Comparison of ENCODE assay signal across 1 cellular context in genomic region chr1:70355111-70355407, GRCh38.
A peak's percentile ranks its signal among the peaks of the same experiment; 100 is the strongest.
TF ChIP-seq lines count a peak whose summit lies in the region.

No MANE protein-coding gene starts in this region.

TF ChIP-seq in HEK293, 187 proteins besides CTCF, POLR2A, EP300 and RAD21 (continued from another document and continues in another):
- TF ChIP-seq ZNF518A (tag by site-specific recombination; conservative IDR thresholded peaks at IDR 0.05; ENCODE audit: low read depth) (peak; percentile 2; the same call in 1 of the 2 replicates), KLF9 (tag by site-specific recombination; IDR thresholded peaks at IDR 0.05; ENCODE audit: low read depth) (no peak), HOXC10 (CRISPR knock-in tag; IDR thresholded peaks at IDR 0.05) (no peak), ZNF600 (tag by site-specific recombination; IDR thresholded peaks at IDR 0.05) (no peak), ZNF121 (tag by site-specific recombination; IDR thresholded peaks at IDR 0.05) (no peak), SETDB1 (IDR thresholded peaks at IDR 0.05; ENCODE audit: insufficient read length, low read length) (peak; percentile 39), ZNF530 (tag by site-specific recombination; IDR thresholded peaks at IDR 0.05; ENCODE audit: low read depth) (no peak), ZNF571 (tag by site-specific recombination; IDR thresholded peaks at IDR 0.05) (no peak), ZNF548 (tag by site-specific recombination; IDR thresholded peaks at IDR 0.05) (no peak), ZNF423 (tag by site-specific recombination; IDR thresholded peaks at IDR 0.05) (no peak), PATZ1 (tag by site-specific recombination; IDR thresholded peaks at IDR 0.05) (no peak), ZNF555 (tag by site-specific recombination; conservative IDR thresholded peaks at IDR 0.05) (no peak), ZNF558 (tag by site-specific recombination; IDR thresholded peaks at IDR 0.05) (0 out of 2 replicates have a peak, but pooled peaks have one; percentile 8), ZNF843 (tag by site-specific recombination; IDR thresholded peaks at IDR 0.05) (no peak), EGR2 (tag by site-specific recombination; IDR thresholded peaks at IDR 0.05; ENCODE audit: low read depth) (no peak), ZNF280C (tag by site-specific recombination; IDR thresholded peaks at IDR 0.05) (no peak), ZNF391 (tag by site-specific recombination; IDR thresholded peaks at IDR 0.05; ENCODE audit: borderline replicate concordance, low read depth) (no peak), ZNF701 (tag by site-specific recombination; IDR thresholded peaks at IDR 0.05) (no peak), ZNF354C (tag by site-specific recombination; IDR thresholded peaks at IDR 0.05; ENCODE audit: borderline replicate concordance, low read depth) (no peak), ZBTB1 (tag by site-specific recombination; IDR thresholded peaks at IDR 0.05) (no peak), ZIC2 (tag by site-specific recombination; IDR thresholded peaks at IDR 0.05) (no peak), ZNF658 (tag by site-specific recombination; IDR thresholded peaks at IDR 0.05) (no peak), ZNF473 (tag by site-specific recombination; IDR thresholded peaks at IDR 0.05) (no peak), ZNF433 (tag by site-specific recombination; IDR thresholded peaks at IDR 0.05; ENCODE audit: low read depth) (no peak), PRDM4 (tag by site-specific recombination; IDR thresholded peaks at IDR 0.05) (no peak; the same call in 1 of the 2 replicates), ZNF2 (tag by site-specific recombination; IDR thresholded peaks at IDR 0.05) (no peak), ZNF426 (tag by site-specific recombination; IDR thresholded peaks at IDR 0.05) (no peak), ZNF324 (tag by site-specific recombination; IDR thresholded peaks at IDR 0.05) (0 out of 2 replicates have a peak, but pooled peaks have one; percentile 5), ZNF366 (tag by site-specific recombination; conservative IDR thresholded peaks at IDR 0.05) (no peak), RBAK (tag by site-specific recombination; IDR thresholded peaks at IDR 0.05) (no peak), ZSCAN5A (tag by site-specific recombination; IDR thresholded peaks at IDR 0.05) (peak; percentile 91; the same call in 1 of the 2 replicates), ZNF24 (tag by site-specific recombination; IDR thresholded peaks at IDR 0.05) (no peak; the same call in 1 of the 2 replicates), ZNF639 (tag by site-specific recombination; IDR thresholded peaks at IDR 0.05) (no peak), ZNF133 (tag by site-specific recombination; IDR thresholded peaks at IDR 0.05) (peak; percentile 72), ZNF513 (tag by site-specific recombination; IDR thresholded peaks at IDR 0.05) (no peak), ZSCAN16 (tag by site-specific recombination; IDR thresholded peaks at IDR 0.05) (no peak), KLF17 (tag by site-specific recombination; IDR thresholded peaks at IDR 0.05) (no peak; the same call in 1 of the 2 replicates), ZBTB17 (tag by site-specific recombination; IDR thresholded peaks at IDR 0.05) (no peak; the same call in 1 of the 2 replicates), ZNF792 (tag by site-specific recombination; IDR thresholded peaks at IDR 0.05) (no peak), ZNF664 (tag by site-specific recombination; IDR thresholded peaks at IDR 0.05) (no peak), PRDM1 (tag by site-specific recombination; IDR thresholded peaks at IDR 0.05) (no peak), ZNF211 (tag by site-specific recombination; IDR thresholded peaks at IDR 0.05; ENCODE audit: low read depth) (no peak), ZBTB49 (tag by site-specific recombination; IDR thresholded peaks at IDR 0.05; ENCODE audit: low read depth) (no peak), ZNF707 (tag by site-specific recombination; IDR thresholded peaks at IDR 0.05) (no peak), KLF8 (tag by site-specific recombination; IDR thresholded peaks at IDR 0.05) (no peak), BCL11B (tag by site-specific recombination; IDR thresholded peaks at IDR 0.05; ENCODE audit: low read depth) (no peak)
